In the genomic region with DNA sequence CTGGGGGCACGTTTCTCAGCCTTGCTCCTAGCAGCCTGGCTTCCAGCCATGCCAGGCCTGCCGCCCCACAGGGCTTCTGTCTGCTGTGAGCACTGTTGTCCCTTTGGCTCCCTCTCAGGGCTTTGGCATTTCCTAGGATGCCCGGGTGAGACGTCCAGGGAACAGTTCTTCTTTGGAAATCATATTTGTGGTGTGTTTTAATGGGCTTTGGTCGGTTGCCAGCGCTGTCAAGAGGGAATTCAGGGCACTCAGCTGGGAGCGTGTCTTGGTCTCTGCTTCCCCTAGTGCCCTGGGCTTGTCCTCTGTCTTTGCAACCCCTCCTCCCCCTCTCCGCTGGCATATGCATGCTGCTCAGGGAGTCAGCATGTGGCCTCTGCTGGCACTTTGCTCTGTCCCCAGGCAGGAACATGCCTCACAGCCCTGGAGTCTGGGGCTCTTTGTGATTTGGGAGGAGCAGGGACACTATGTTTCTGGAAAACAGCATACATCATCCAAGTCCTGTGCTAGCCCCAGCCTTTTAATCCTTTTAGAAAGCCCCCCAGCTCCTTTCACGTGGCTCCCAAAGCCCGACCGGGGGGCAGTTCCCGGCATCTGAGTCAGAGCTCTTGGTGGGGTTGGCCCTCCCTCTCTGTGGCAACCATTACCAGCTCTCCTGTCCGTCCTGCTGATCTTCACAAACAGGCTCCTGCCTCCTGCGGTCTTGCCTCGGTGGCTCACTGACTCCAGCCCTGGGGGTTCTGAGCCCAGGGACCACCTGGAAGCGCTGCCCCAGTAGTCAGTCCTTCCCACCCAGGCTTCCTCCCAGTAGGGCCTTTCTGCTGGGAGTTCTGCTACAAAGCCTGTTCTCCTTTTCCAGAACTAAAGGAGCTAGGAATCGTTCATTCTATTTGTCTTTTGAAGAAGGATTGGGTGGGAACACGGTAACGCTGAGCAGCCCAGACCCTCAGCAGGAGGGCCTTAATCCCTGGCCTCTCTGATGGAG, we compare ENCODE assay signal across 1 cellular context.
TF ChIP-seq lines count a peak whose summit lies in the region.

No MANE protein-coding gene starts in this region.

TF ChIP-seq in WTC11, 78 proteins besides CTCF, POLR2A, EP300 and RAD21:
- TF ChIP-seq, protein P1, sequence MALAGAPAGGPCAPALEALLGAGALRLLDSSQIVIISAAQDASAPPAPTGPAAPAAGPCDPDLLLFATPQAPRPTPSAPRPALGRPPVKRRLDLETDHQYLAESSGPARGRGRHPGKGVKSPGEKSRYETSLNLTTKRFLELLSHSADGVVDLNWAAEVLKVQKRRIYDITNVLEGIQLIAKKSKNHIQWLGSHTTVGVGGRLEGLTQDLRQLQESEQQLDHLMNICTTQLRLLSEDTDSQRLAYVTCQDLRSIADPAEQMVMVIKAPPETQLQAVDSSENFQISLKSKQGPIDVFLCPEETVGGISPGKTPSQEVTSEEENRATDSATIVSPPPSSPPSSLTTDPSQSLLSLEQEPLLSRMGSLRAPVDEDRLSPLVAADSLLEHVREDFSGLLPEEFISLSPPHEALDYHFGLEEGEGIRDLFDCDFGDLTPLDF (CRISPR knock-in tag; IDR thresholded peaks at IDR 0.05), result no peak
- TF ChIP-seq ZNF423 (CRISPR knock-in tag; IDR thresholded peaks at IDR 0.05), result peak; percentile 66
